In genomic region chr18:46281185-46282176, GRCh38 we compare ENCODE assay signal across 8 cellular contexts.
DNase-seq lines count a peak whose midpoint lies in the region; ATAC-seq, FAIRE-seq and TF ChIP-seq lines count a peak whose summit lies in the region.

No MANE protein-coding gene starts in this region.

- peak; percentile 62 for DNase-seq in GM13976 (ENCODE audit: low spot score)
- DNase-seq in NCI-H2171 treated with DMSO at 0.1 percent for 48 hours (lab: John Stamatoyannopoulos, UW) = peak; percentile 74
- peak; percentile 34 for DNase-seq in activated B cell treated with CpG ODN at 0.5 μM for 24 hours
- DNase-seq in caudate nucleus (lab: John Stamatoyannopoulos, UW) = peak in 51 of 61 donors; percentile 4 to 73 (median 33)
- DNase-seq in kidney glomerular epithelial cell (lab: John Stamatoyannopoulos, UW) = peak; percentile 76
- peak; percentile 55 for DNase-seq in stimulated activated CD4-positive, alpha-beta T cell treated with anti-CD3 and anti-CD28 coated beads, Interleukin-4, amount 100 ng/mL, for 1 hour

- no peak overlapping the region for H3K27ac ChIP-seq in caudate nucleus (ENCODE audit: low read depth, low read length)

- in situ Hi-C loops in GM13976 (cut with MboI; ENCODE audit: low sequenced_read_pairs, unreplicated experiment) = loop anchor here (25.0 kb wide), 1 partner anchor 206 kb away; no protein-coding TSS in a partner anchor

- TF ChIP-seq CTCF in GM13976 (IDR thresholded peaks at IDR 0.05; ENCODE audit: borderline replicate concordance, control extremely low read depth, extremely low read depth, insufficient read depth, missing control alignments) (peak; percentile 82), activated B cell treated with CpG ODN at 0.5 μM for 24 hours (IDR thresholded peaks at IDR 0.05) (no peak)

- CTCF ChIA-PET in activated B cell treated with CpG ODN at 0.5 μM for 24 hours (lab: Charles Lee) = interaction anchor here (0.8 to 3.9 kb wide), 15 partner anchors 9 to 376 kb away, joined by 3 to 47 read pairs (median 5); partner anchors contain the start of gene LOXHD1

- peaks cover 4% of the 10 kb centered on the region for H3K4me1 Mint-ChIP-seq in activated B cell treated with CpG ODN at 0.5 μM for 24 hours

- intact Hi-C loops in activated B cell treated with CpG ODN at 0.5 μM for 24 hours (cut with micrococcal nuclease) = loop anchor here (1.0 to 5.0 kb wide), 6 partner anchors 31 to 377 kb away; no protein-coding TSS in a partner anchor

- ATAC-seq in HG02981 (IDR thresholded peaks at IDR 0.05; ENCODE audit: unreplicated experiment) = peak; percentile 77
- peak; percentile 93 for ATAC-seq in activated B cell treated with CpG ODN at 0.5 μM for 24 hours (ENCODE audit: low read depth)

- H3K4me3 Mint-ChIP-seq in activated B cell treated with CpG ODN at 0.5 μM for 24 hours = no peak overlapping the region

- no peak overlapping the region for H3K27ac Mint-ChIP-seq in activated B cell treated with CpG ODN at 0.5 μM for 24 hours

- peak; percentile 78 for FAIRE-seq in A204.1 (lab: Jason Lieb, UNC)

- H3K9me3 Mint-ChIP-seq in activated B cell treated with CpG ODN at 0.5 μM for 24 hours = no peaks in the 10 kb centered on the region

- no peaks in the 10 kb centered on the region for H3K27me3 Mint-ChIP-seq in activated B cell treated with CpG ODN at 0.5 μM for 24 hours

- POLR2A ChIA-PET in activated B cell treated with CpG ODN at 0.5 μM for 24 hours (lab: Charles Lee) = interaction anchor here (0.6 kb wide), 1 partner anchor 55 kb away, joined by 3 read pairs; no protein-coding TSS in a partner anchor

- H3K36me3 Mint-ChIP-seq in activated B cell treated with CpG ODN at 0.5 μM for 24 hours (ENCODE audit: low read depth) = no peaks in the 10 kb centered on the region
